In genomic region chr22:46650078-46650810, GRCh38 we compare ENCODE assay signal across 13 cellular contexts. TPM values are rescaled to one million over a fixed set of nuclear protein-coding genes. Genes with fewer than 3 reads are reported as not detected.
DNase-seq lines count a peak whose midpoint lies in the region; ATAC-seq and TF ChIP-seq lines count a peak whose summit lies in the region.
"Had no signal": no experiment of that assay in that cellular context is flagged by ENCODE, and none has a peak within 500 bp of the region (broad histone marks: within the 10 kb centered on the region; RNA-seq: fewer than 3 reads in every experiment).

No MANE protein-coding gene starts in this region.

- H3K4me2 ChIP-seq in GM23338 = no peak overlapping the region

- intact Hi-C loops in breast epithelium (cut with DNase I; ENCODE audit: low total_unique reads) = loop anchor here (5.0 kb wide), 1 partner anchor 362 kb away; no protein-coding TSS in a partner anchor

- no peak for TF ChIP-seq CTCF in GM23338 (conservative IDR thresholded peaks at IDR 0.05; ENCODE audit: low read depth in 2 of 2)
- no peak for TF ChIP-seq CTCF in right atrium auricular region (IDR thresholded peaks at IDR 0.05)
- TF ChIP-seq CTCF in breast epithelium (IDR thresholded peaks at IDR 0.05) = no peak

- H3F3A ChIP-seq in GM23338 (replicated peaks; ENCODE audit: low read depth) = no peaks in the 10 kb centered on the region

- peak overlapping the region; percentile 77; the same call in 1 of the 2 replicates for H3K27ac Mint-ChIP-seq in GM23338
- peak overlapping the region; percentile 50 for H3K27ac Mint-ChIP-seq in activated T-helper 17 cell treated with anti-CD3 and anti-CD28 coated beads, Interleukin-2, amount 50 U/mL, for 72 hours
- H3K27ac Mint-ChIP-seq in stimulated activated effector memory CD8-positive, alpha-beta T cell treated with anti-CD3 and anti-CD28 coated beads, Interleukin-12 subunit alpha, Interleukin-12 subunit beta, amount 100 ng/mL, for 72 hours = peak overlapping the region; percentile 34
- H3K27ac Mint-ChIP-seq: activated CD4-positive, alpha-beta T cell treated with anti-CD3 and anti-CD28 coated beads, Interleukin-2, amount 10 ng/mL, durations not matched to agents 7 days and 5 days; endodermal cell had no signal

- H3K36me3 ChIP-seq in GM23338 (ENCODE audit: insufficient read depth) (no peaks in the 10 kb centered on the region), right atrium auricular region (no peaks in the 10 kb centered on the region), breast epithelium (no peaks in the 10 kb centered on the region)
- H3K36me3 ChIP-seq: left lung had no signal

- no peaks in the 10 kb centered on the region for H3K9me3 Mint-ChIP-seq in GM23338
- no peaks in the 10 kb centered on the region for H3K9me3 Mint-ChIP-seq in activated T-helper 17 cell treated with anti-CD3 and anti-CD28 coated beads, Interleukin-2, amount 50 U/mL, for 72 hours
- H3K9me3 Mint-ChIP-seq in stimulated activated effector memory CD8-positive, alpha-beta T cell treated with anti-CD3 and anti-CD28 coated beads, Interleukin-12 subunit alpha, Interleukin-12 subunit beta, amount 100 ng/mL, for 72 hours = no peaks in the 10 kb centered on the region
- H3K9me3 Mint-ChIP-seq: endodermal cell had no signal

- H3K4me3 ChIP-seq in GM23338 (no peak overlapping the region), right atrium auricular region (no peak overlapping the region), breast epithelium (no peak overlapping the region)
- H3K4me3 ChIP-seq: left lung had no signal

- H3K4me3 Mint-ChIP-seq in GM23338 = no peak overlapping the region
- no peak overlapping the region for H3K4me3 Mint-ChIP-seq in activated T-helper 17 cell treated with anti-CD3 and anti-CD28 coated beads, Interleukin-2, amount 50 U/mL, for 72 hours
- no peak overlapping the region for H3K4me3 Mint-ChIP-seq in stimulated activated effector memory CD8-positive, alpha-beta T cell treated with anti-CD3 and anti-CD28 coated beads, Interleukin-12 subunit alpha, Interleukin-12 subunit beta, amount 100 ng/mL, for 72 hours
- H3K4me3 Mint-ChIP-seq: activated CD4-positive, alpha-beta T cell treated with anti-CD3 and anti-CD28 coated beads, Interleukin-2, amount 10 ng/mL, durations not matched to agents 7 days and 5 days; endodermal cell had no signal

- H3K27me3 Mint-ChIP-seq in GM23338 (ENCODE audit: insufficient read depth, low read depth, poor library complexity) = peaks cover 14% of the 10 kb centered on the region
- H3K27me3 Mint-ChIP-seq in activated T-helper 17 cell treated with anti-CD3 and anti-CD28 coated beads, Interleukin-2, amount 50 U/mL, for 72 hours = no peaks in the 10 kb centered on the region
- H3K27me3 Mint-ChIP-seq: activated CD4-positive, alpha-beta T cell treated with anti-CD3 and anti-CD28 coated beads, Interleukin-2, amount 10 ng/mL, durations not matched to agents 7 days and 5 days had no signal

- DNase-seq in GM23338 (ENCODE audit: low spot score) (no peak), right atrium auricular region (ENCODE audit: low spot score) (no peak), breast epithelium (ENCODE audit: low spot score in 2 of 2) (no peak), HT-29 (ENCODE audit: low spot score) (no peak), foreskin melanocyte (no peak)
- DNase-seq in stimulated activated effector memory CD8-positive, alpha-beta T cell treated with anti-CD3 and anti-CD28 coated beads, Interleukin-12 subunit alpha, Interleukin-12 subunit beta, amount 100 ng/mL, for 72 hours (ENCODE audit: low spot score in 2 of 2) = no peak
- no peak for DNase-seq in stimulated activated CD4-positive, alpha-beta T cell treated with anti-CD3 and anti-CD28 coated beads, Interleukin-15, amount 100 ng/mL, for 24 hours
- DNase-seq: activated CD4-positive, alpha-beta T cell treated with anti-CD3 and anti-CD28 coated beads, Interleukin-2, amount 10 ng/mL, durations not matched to agents 7 days and 5 days; endodermal cell; MV-4-11; T-helper 1 cell had no signal

- H3K36me3 Mint-ChIP-seq in GM23338 (ENCODE audit: low read depth) = no peaks in the 10 kb centered on the region; the same call in 2 of the 3 replicates
- no peaks in the 10 kb centered on the region for H3K36me3 Mint-ChIP-seq in activated T-helper 17 cell treated with anti-CD3 and anti-CD28 coated beads, Interleukin-2, amount 50 U/mL, for 72 hours (ENCODE audit: low read depth)
- H3K36me3 Mint-ChIP-seq in stimulated activated effector memory CD8-positive, alpha-beta T cell treated with anti-CD3 and anti-CD28 coated beads, Interleukin-12 subunit alpha, Interleukin-12 subunit beta, amount 100 ng/mL, for 72 hours = no peaks in the 10 kb centered on the region

- no peaks in the 10 kb centered on the region for H3K79me2 ChIP-seq in GM23338 (replicated peaks; ENCODE audit: insufficient read depth)

- H3K4me1 ChIP-seq in GM23338 (ENCODE audit: insufficient read depth) = no peaks in the 10 kb centered on the region
- H3K4me1 ChIP-seq in right atrium auricular region = peaks cover 0 to 87% of the 10 kb centered on the region in 2 donors
- peaks cover 0 to 10% of the 10 kb centered on the region in 2 donors for H3K4me1 ChIP-seq in breast epithelium

- H4K20me1 ChIP-seq in GM23338 (replicated peaks; ENCODE audit: insufficient read depth) = no peaks in the 10 kb centered on the region

- no peak overlapping the region for H3K27ac ChIP-seq in GM23338 (ENCODE audit: low read depth)
- peak overlapping the region; percentile 88 to 93 for H3K27ac ChIP-seq in right atrium auricular region
- H3K27ac ChIP-seq in breast epithelium = peak overlapping the region in 1 of 2 donors; percentile 64
- H3K27ac ChIP-seq: left lung had no signal

- H3K4me1 Mint-ChIP-seq in GM23338 = peaks cover 13% of the 10 kb centered on the region
- peaks cover 26% of the 10 kb centered on the region for H3K4me1 Mint-ChIP-seq in activated T-helper 17 cell treated with anti-CD3 and anti-CD28 coated beads, Interleukin-2, amount 50 U/mL, for 72 hours
- peaks cover 43% of the 10 kb centered on the region for H3K4me1 Mint-ChIP-seq in stimulated activated effector memory CD8-positive, alpha-beta T cell treated with anti-CD3 and anti-CD28 coated beads, Interleukin-12 subunit alpha, Interleukin-12 subunit beta, amount 100 ng/mL, for 72 hours

- ATAC-seq in GM23338 = no peak
- ATAC-seq in activated T-helper 17 cell treated with anti-CD3 and anti-CD28 coated beads, Interleukin-2, amount 50 U/mL, for 72 hours (replicated peaks) = no peak
- ATAC-seq in stimulated activated effector memory CD8-positive, alpha-beta T cell treated with anti-CD3 and anti-CD28 coated beads, Interleukin-12 subunit alpha, Interleukin-12 subunit beta, amount 100 ng/mL, for 72 hours = no peak

- 0 out of 2 replicates have a peak, but pooled peaks cover 8% of the 10 kb centered on the region for H3K9me2 ChIP-seq in GM23338 (ENCODE audit: insufficient read depth)

- H3K9me3 ChIP-seq in right atrium auricular region (no peaks in the 10 kb centered on the region), breast epithelium (no peaks in the 10 kb centered on the region)
- H3K9me3 ChIP-seq: left lung had no signal

- H3K27me3 ChIP-seq in GM23338 (ENCODE audit: insufficient read depth) = no peaks in the 10 kb centered on the region
- H3K27me3 ChIP-seq in right atrium auricular region = no peaks in the 10 kb centered on the region
- no peaks in the 10 kb centered on the region for H3K27me3 ChIP-seq in breast epithelium
- H3K27me3 ChIP-seq: left lung had no signal

- no peak overlapping the region for H2AFZ ChIP-seq in GM23338

- no peak for TF ChIP-seq POLR2A in breast epithelium (IDR thresholded peaks at IDR 0.05)

TF ChIP-seq in GM23338, 12 proteins besides CTCF, POLR2A, EP300 and RAD21:
- TF ChIP-seq CREB1 (CRISPR knock-in tag; IDR thresholded peaks at IDR 0.05; ENCODE audit: low read depth) (no peak), POLR2AphosphoS5 (IDR thresholded peaks at IDR 0.05; ENCODE audit: low read depth) (no peak), EZH2 (IDR thresholded peaks at IDR 0.05; ENCODE audit: low read depth, unreplicated experiment) (no peak), STAT1 (IDR thresholded peaks at IDR 0.05; ENCODE audit: unreplicated experiment) (no peak)
TF ChIP-seq in GM23338: peak in this region for 0.

RNA-seq across cellular contexts. Expression of gene GRAMD4, which starts 30.1 kb away (rescaled TPM):
- total RNA-seq in GM23338 (2014; rRNA removed; shearing (Covaris generic)) = 19.7 and 81.8 TPM in 2 replicates
- polyA plus RNA-seq in GM23338 (2016; fragmentation: Nextera tagmentation; extraction: Ambion mirVana) = 2.7 and 3.1 TPM in 2 replicates
- total RNA-seq in activated T-helper 17 cell treated with anti-CD3 and anti-CD28 coated beads, Interleukin-2, amount 50 U/mL, for 72 hours = 10 to 100 TPM; 23.6 to 51.0 TPM
- total RNA-seq in right atrium auricular region (10 to 100 TPM; 29.1 to 31.6 TPM), breast epithelium (10 to 100 TPM; 28.4 to 85.6 (median 61.0) TPM)
- total RNA-seq in HT-29 (2014; rRNA removed; shearing (Covaris generic)) = 22.5 and 26.7 TPM in 2 replicates
